Comparison of ENCODE assay signal across 9 cellular contexts in genomic region chr2:7725132-7725849, GRCh38.
DNase-seq lines count a peak whose midpoint lies in the region; ATAC-seq, FAIRE-seq and TF ChIP-seq lines count a peak whose summit lies in the region.
"Had no signal": no experiment of that assay in that cellular context is flagged by ENCODE, and none has a peak within 500 bp of the region (broad histone marks: within the 10 kb centered on the region; RNA-seq: fewer than 3 reads in every experiment).

No MANE protein-coding gene starts in this region.

- H3K4me1 Mint-ChIP-seq in natural killer cell, result peaks cover 57 to 63% of the 10 kb centered on the region in 2 donors

- H3K36me3 Mint-ChIP-seq in natural killer cell, result no peaks in the 10 kb centered on the region

- H3K36me3 ChIP-seq in GM12878 (ENCODE audit: control insufficient read depth in 2 of 2, insufficient read depth in 2 of 2, low read length in 1 of 2) (no peaks in the 10 kb centered on the region), tibial nerve (no peaks in the 10 kb centered on the region)

- H4K20me1 ChIP-seq in GM12878 (ENCODE audit: control insufficient read depth, insufficient read depth), result no peaks in the 10 kb centered on the region

- H3K27ac ChIP-seq in GM12878 (ENCODE audit: control insufficient read depth, insufficient read depth) (no peak overlapping the region; the same call in 1 of the 2 replicates), tibial nerve (no peak overlapping the region)

- H3K9ac ChIP-seq in GM12878 (ENCODE audit: control insufficient read depth, insufficient read depth, low read length), result no peak overlapping the region; the same call in 1 of the 2 replicates

- intact Hi-C loops in GM12878 (cut with micrococcal nuclease; ENCODE audit: unreplicated experiment), result loop anchor here (2.0 to 10.0 kb wide), 8 partner anchors 102 to 960 kb away; partner anchors contain the start of gene ID2
- intact Hi-C loops in natural killer cell (cut with micrococcal nuclease), result loop anchor here (1.0 to 10.0 kb wide), 4 partner anchors 20 to 620 kb away; no protein-coding TSS in a partner anchor

- DNase-seq in EH (ENCODE audit: low read depth) (peak; percentile 32), Kasumi-1 (lab: John Stamatoyannopoulos, UW) (peak; percentile 30 to 37), GM12878 (ENCODE audit: low read depth, low spot score) (peak; percentile 73), natural killer cell (peak; percentile 20), tibial nerve (ENCODE audit: low spot score in 2 of 2) (no peak)
- DNase-seq in activated CD4-positive, alpha-beta T cell treated with anti-CD3 and anti-CD28 coated beads for 48 hours, result no peak
- DNase-seq: stimulated activated naive CD4-positive, alpha-beta T cell treated with Interleukin-2 at 50 U/mL for 16 hours had no signal

- no peaks in the 10 kb centered on the region; the same call in 2 of the 3 replicates for H3K9me3 ChIP-seq in GM12878 (replicated peaks; ENCODE audit: control insufficient read depth, insufficient read depth, low read length)
- no peaks in the 10 kb centered on the region for H3K9me3 ChIP-seq in tibial nerve

- peak overlapping the region; percentile 79 to 81 for H3K27ac Mint-ChIP-seq in natural killer cell

- peak; percentile 68 for FAIRE-seq in GM12878 (lab: Jason Lieb, UNC)

- no peaks in the 10 kb centered on the region for H3K79me2 ChIP-seq in GM12878 (ENCODE audit: control insufficient read depth, insufficient read depth, low read length)

- no peak overlapping the region for H2AFZ ChIP-seq in GM12878 (ENCODE audit: control insufficient read depth, low read depth, low read length)

- CTCF ChIA-PET in GM12878 (lab: Yijun Ruan, JAX), result interaction anchor here (0.8 to 5.8 kb wide), 18 partner anchors 15 to 818 kb away, joined by 3 to 30 read pairs (median 4); no protein-coding TSS in a partner anchor

- H3K27me3 ChIP-seq in GM12878 (replicated peaks in 1 of 2; ENCODE audit: control insufficient read depth in 2 of 2, insufficient read depth in 2 of 2, low read length in 1 of 2), result no peaks in the 10 kb centered on the region; a peak in 1 of 4 replicates
- H3K27me3 ChIP-seq in tibial nerve, result no peaks in the 10 kb centered on the region

- peak overlapping the region; percentile 79 for H3K4me3 Mint-ChIP-seq in natural killer cell

- no peaks in the 10 kb centered on the region for H3K27me3 Mint-ChIP-seq in natural killer cell (ENCODE audit: low read depth in 2 of 2)

- SMC1A ChIA-PET in GM12878 (lab: Charles Lee; ENCODE audit: uncharacterized antibody, unreplicated experiment), result interaction anchor here (0.6 to 11.5 kb wide), 61 partner anchors 9 to 1774 kb away, joined by 3 to 94 read pairs (median 3); no protein-coding TSS in a partner anchor

- no peak overlapping the region for H3K4me3 ChIP-seq in GM12878
- H3K4me3 ChIP-seq in tibial nerve, result no peak overlapping the region

- TF ChIP-seq EP300 in GM12878 (IDR thresholded peaks at IDR 0.05; ENCODE audit: borderline replicate concordance in 1 of 2, control insufficient read depth in 1 of 2, low read depth in 2 of 2, low read length in 2 of 2) (peak; percentile 63 to 68; a peak in 2 of 4 replicates), tibial nerve (IDR thresholded peaks at IDR 0.05) (no peak)

- peak; percentile 27; the same call in 1 of the 2 replicates for TF ChIP-seq RAD21 in GM12878 (IDR thresholded peaks at IDR 0.05; ENCODE audit: insufficient read depth, low read depth, low read length)

- peaks cover 4% of the 10 kb centered on the region; the same call in 1 of the 2 replicates for H3K4me1 ChIP-seq in GM12878 (ENCODE audit: control insufficient read depth, insufficient read depth, low read length)
- no peaks in the 10 kb centered on the region for H3K4me1 ChIP-seq in tibial nerve

- POLR2A ChIA-PET in GM12878 (lab: Charles Lee), result interaction anchor here (1.0 to 1.4 kb wide), 6 partner anchors 9 to 957 kb away, joined by 3 to 4 read pairs (median 4); partner anchors contain the start of gene ID2

- H3K4me2 ChIP-seq in GM12878 (ENCODE audit: control insufficient read depth, insufficient read depth), result peak overlapping the region; percentile 11; the same call in 1 of the 2 replicates

- RAD21 ChIA-PET in GM12878 (lab: Charles Lee; ENCODE audit: unreplicated experiment), result interaction anchor here (0.6 to 5.6 kb wide), 43 partner anchors 10 to 955 kb away, joined by 3 to 31 read pairs (median 4); no protein-coding TSS in a partner anchor

- WGBS in GM12878 (ENCODE audit: insufficient coverage, insufficient replicate concordance, low lambda C conversion rate, missing lambda C conversion rate), result 33% methylated on average over 10 of the region's 10 CpGs
- 20 to 28% methylated on average over 10 of the region's 10 CpGs for WGBS in tibial nerve, 2 donors

- peak; percentile 51 for ATAC-seq in GM12878
- peak; percentile 89 to 94 (median 90) for ATAC-seq in natural killer cell
- ATAC-seq in GM19351 (IDR thresholded peaks at IDR 0.05; ENCODE audit: unreplicated experiment), result no peak
- ATAC-seq in GM21423 (IDR thresholded peaks at IDR 0.05; ENCODE audit: unreplicated experiment), result no peak

- TF ChIP-seq CTCF in GM12878 (IDR thresholded peaks at IDR 0.05 in 2 of 3, conservative IDR thresholded peaks at IDR 0.05 in 1 of 3; ENCODE audit: control insufficient read depth in 2 of 3, extremely low read depth in 1 of 3, insufficient read depth in 1 of 3, low read depth in 3 of 3, low read length in 3 of 3) (peak in 1 of 3 experiments; percentile 24; a peak in 1 of 6 replicates), natural killer cell (IDR thresholded peaks at IDR 0.05) (no peak), tibial nerve (IDR thresholded peaks at IDR 0.05) (peak in 1 of 5 experiments; percentile 35)

- no TSS peak for BruUV-seq in GM12878 (replicated peaks; lab: Mats Ljungman, UMichigan)

- TF ChIP-seq POLR2A in GM12878 (IDR thresholded peaks at IDR 0.05; ENCODE audit: low read depth, low read length) (no peak), tibial nerve (IDR thresholded peaks at IDR 0.05) (no peak)

- in situ Hi-C loops in GM12878 (cut with MboI), result no loop called here

- H3K9me3 Mint-ChIP-seq in natural killer cell, result no peaks in the 10 kb centered on the region

TF ChIP-seq in GM12878, 131 proteins besides CTCF, POLR2A, EP300 and RAD21 (continues in another document):
- TF ChIP-seq NBN (IDR thresholded peaks at IDR 0.05), result peak; percentile 64
- TF ChIP-seq, protein P1, sequence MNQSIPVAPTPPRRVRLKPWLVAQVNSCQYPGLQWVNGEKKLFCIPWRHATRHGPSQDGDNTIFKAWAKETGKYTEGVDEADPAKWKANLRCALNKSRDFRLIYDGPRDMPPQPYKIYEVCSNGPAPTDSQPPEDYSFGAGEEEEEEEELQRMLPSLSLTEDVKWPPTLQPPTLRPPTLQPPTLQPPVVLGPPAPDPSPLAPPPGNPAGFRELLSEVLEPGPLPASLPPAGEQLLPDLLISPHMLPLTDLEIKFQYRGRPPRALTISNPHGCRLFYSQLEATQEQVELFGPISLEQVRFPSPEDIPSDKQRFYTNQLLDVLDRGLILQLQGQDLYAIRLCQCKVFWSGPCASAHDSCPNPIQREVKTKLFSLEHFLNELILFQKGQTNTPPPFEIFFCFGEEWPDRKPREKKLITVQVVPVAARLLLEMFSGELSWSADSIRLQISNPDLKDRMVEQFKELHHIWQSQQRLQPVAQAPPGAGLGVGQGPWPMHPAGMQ (IDR thresholded peaks at IDR 0.05; ENCODE audit: borderline replicate concordance), result no peak; the same call in 1 of the 2 replicates
- TF ChIP-seq RAD51 (IDR thresholded peaks at IDR 0.05), result peak; percentile 58; the same call in 1 of the 2 replicates
- TF ChIP-seq SIN3A (IDR thresholded peaks at IDR 0.05; ENCODE audit: low read depth, low read length), result no peak
- peak; percentile 51; the same call in 1 of the 2 replicates for TF ChIP-seq MXI1 (IDR thresholded peaks at IDR 0.05; ENCODE audit: low read depth, low read length)
- TF ChIP-seq BACH1 (IDR thresholded peaks at IDR 0.05; ENCODE audit: borderline replicate concordance), result peak; percentile 41; the same call in 1 of the 2 replicates
- peak; percentile 85 for TF ChIP-seq ZNF24 (IDR thresholded peaks at IDR 0.05)
- TF ChIP-seq IKZF1 (conservative IDR thresholded peaks at IDR 0.05), result peak; percentile 65; the same call in 1 of the 2 replicates
- peak; percentile 65; the same call in 1 of the 2 replicates for TF ChIP-seq DPF2 (IDR thresholded peaks at IDR 0.05)
- TF ChIP-seq EGR1 (IDR thresholded peaks at IDR 0.05; ENCODE audit: borderline replicate concordance in 1 of 2, low read depth in 2 of 2, low read length in 2 of 2), result no peak
- TF ChIP-seq GATAD2B (conservative IDR thresholded peaks at IDR 0.05; ENCODE audit: low read depth), result no peak
- TF ChIP-seq IKZF2 (IDR thresholded peaks at IDR 0.05), result peak; percentile 77 to 82; a peak in 2 of 4 replicates
- peak; percentile 36 for TF ChIP-seq SKIL (IDR thresholded peaks at IDR 0.05; ENCODE audit: low read depth, poor library complexity, severe bottlenecking)
- TF ChIP-seq ATF7 (IDR thresholded peaks at IDR 0.05; ENCODE audit: low read depth), result peak; percentile 65
- peak; percentile 47 for TF ChIP-seq MEF2B (IDR thresholded peaks at IDR 0.05; ENCODE audit: partially characterized antibody, poor library complexity, severe bottlenecking)
- peak; percentile 88 for TF ChIP-seq MTA2 (IDR thresholded peaks at IDR 0.05; ENCODE audit: low read depth)
- peak; percentile 20 to 38; a peak in 2 of 4 replicates for TF ChIP-seq BHLHE40 (IDR thresholded peaks at IDR 0.05; ENCODE audit: borderline replicate concordance in 1 of 2, low read depth in 2 of 2, low read length in 1 of 2)
- peak; percentile 47; the same call in 1 of the 2 replicates for TF ChIP-seq NR2F1 (conservative IDR thresholded peaks at IDR 0.05)

Comparison
In these comparisons a context has a peak if more than half of its experiments do, and no peak if none do; other contexts are left out.
1. DNase-seq: peak in EH (single experiment), Kasumi-1 (2 of 2), GM12878 (single experiment) and natural killer cell (single experiment); none in tibial nerve (0 of 2) and activated CD4-positive, alpha-beta T cell treated with anti-CD3 and anti-CD28 coated beads for 48 hours (single experiment).
2. ATAC-seq: peak in GM12878 (single experiment) and natural killer cell (3 of 3); none in GM19351 (single experiment) and GM21423 (single experiment).